In the genomic region with DNA sequence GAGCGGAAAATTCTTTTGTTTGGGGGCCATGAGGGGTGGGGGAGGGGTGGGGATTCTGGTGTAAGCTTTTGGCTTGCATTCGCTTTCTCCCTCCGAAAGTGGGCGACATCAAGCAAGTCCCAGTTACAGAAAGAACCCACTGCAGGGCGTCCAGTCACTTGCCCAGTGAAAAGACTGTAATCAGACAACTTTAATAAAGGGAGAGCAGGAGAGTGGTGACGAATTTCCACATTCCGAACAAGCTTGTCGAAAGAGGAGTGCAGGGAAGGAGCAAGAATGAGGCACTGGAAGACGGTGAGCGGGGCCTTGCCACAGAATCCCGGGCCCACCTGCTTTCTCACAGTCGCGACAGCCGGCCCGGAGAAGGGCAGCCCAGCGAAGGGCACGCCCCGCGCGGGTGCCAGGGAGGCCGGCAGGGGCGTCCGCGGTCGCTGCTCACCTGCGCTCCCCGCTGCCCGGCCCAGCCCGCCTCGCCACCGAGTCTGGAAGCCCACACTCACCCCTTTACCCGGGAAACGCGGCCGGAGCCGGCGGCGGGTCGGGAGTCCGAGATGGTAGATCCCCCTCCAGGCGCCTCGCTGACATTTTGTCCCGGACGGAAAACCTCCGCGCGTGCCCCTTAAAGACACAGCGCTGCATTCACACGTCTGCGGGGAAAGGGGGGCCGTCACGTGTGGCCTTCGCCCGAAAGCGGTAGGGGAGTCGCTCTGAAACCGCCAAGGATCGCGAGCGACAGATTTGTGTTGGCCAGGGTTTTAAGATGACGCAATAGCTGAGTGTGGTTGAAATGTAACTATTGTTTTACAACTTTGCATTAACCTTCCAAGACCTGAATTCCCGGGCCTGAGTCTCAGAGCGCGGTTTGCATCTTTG, we compare ENCODE assay signal across 8 cellular contexts. TPM values are rescaled to one million over a fixed set of nuclear protein-coding genes. Genes with fewer than 3 reads are reported as not detected.
A peak's percentile ranks its signal among the peaks of the same experiment; 100 is the strongest.
DNase-seq lines count a peak whose midpoint lies in the region; ATAC-seq and TF ChIP-seq lines count a peak whose summit lies in the region.

A gene with protein sequence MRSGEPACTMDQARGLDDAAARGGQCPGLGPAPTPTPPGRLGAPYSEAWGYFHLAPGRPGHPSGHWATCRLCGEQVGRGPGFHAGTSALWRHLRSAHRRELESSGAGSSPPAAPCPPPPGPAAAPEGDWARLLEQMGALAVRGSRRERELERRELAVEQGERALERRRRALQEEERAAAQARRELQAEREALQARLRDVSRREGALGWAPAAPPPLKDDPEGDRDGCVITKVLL (minus strand): TSS at position 675 of the 873 bp plus-strand sequence. CDS start 9,407 bp downstream, outside the sequence.

- no peaks in the 10 kb centered on the region for H3K9me2 ChIP-seq in OCI-LY7 (ENCODE audit: insufficient read depth, low read length)

- H3K27me3 ChIP-seq in CD4-positive, alpha-beta memory T cell (ENCODE audit: insufficient read depth, low read length): no peaks in the 10 kb centered on the region
- H3K27me3 ChIP-seq in HUES6 (ENCODE audit: control insufficient read depth, insufficient read depth, low read length) (no peaks in the 10 kb centered on the region), esophagus (ENCODE audit: control insufficient read depth in 1 of 2, insufficient read depth in 2 of 2, low read length in 2 of 2) (no peaks in the 10 kb centered on the region), mucosa of rectum (ENCODE audit: control insufficient read depth in 2 of 2, insufficient read depth in 2 of 2, low read length in 2 of 2) (no peaks in the 10 kb centered on the region)

- H3K4me3 ChIP-seq in CD4-positive, alpha-beta memory T cell (ENCODE audit: low read length in 2 of 2): peak within 1 kb of the TSS; percentile 25 to 54
- H3K4me3 ChIP-seq in HUES6 (ENCODE audit: low read depth, low read length): peak within 1 kb of the TSS; percentile 85
- H3K4me3 ChIP-seq in OCI-LY7 (ENCODE audit: low read depth, low read length, poor library complexity, severe bottlenecking): peak within 1 kb of the TSS; percentile 76
- peak within 1 kb of the TSS; percentile 59 to 86 for H3K4me3 ChIP-seq in esophagus (ENCODE audit: low read depth in 1 of 2, low read length in 2 of 2)
- peak within 1 kb of the TSS; percentile 91 to 94 for H3K4me3 ChIP-seq in mucosa of rectum (ENCODE audit: low read length in 2 of 2)

- peaks cover 10% of the 10 kb centered on the region; the same call in 1 of the 2 replicates for H3K79me2 ChIP-seq in OCI-LY7 (ENCODE audit: insufficient read depth, low read depth, low read length)

- peak within 1 kb of the TSS; percentile 86 for H3K4me2 ChIP-seq in OCI-LY7 (ENCODE audit: low read length)

- no peaks in the 10 kb centered on the region for H3K36me3 ChIP-seq in CD4-positive, alpha-beta memory T cell (ENCODE audit: insufficient read depth, low read length)
- H3K36me3 ChIP-seq in HUES6 (ENCODE audit: control insufficient read depth, insufficient read depth, low read length): no peaks in the 10 kb centered on the region
- peaks cover 26% of the 10 kb centered on the region for H3K36me3 ChIP-seq in OCI-LY7 (ENCODE audit: insufficient read depth, low read length)
- no peaks in the 10 kb centered on the region for H3K36me3 ChIP-seq in esophagus (ENCODE audit: control insufficient read depth in 2 of 2, insufficient read depth in 2 of 2, low read length in 1 of 2)
- no peaks in the 10 kb centered on the region for H3K36me3 ChIP-seq in mucosa of rectum (ENCODE audit: control insufficient read depth in 2 of 2, insufficient read depth in 2 of 2, low read length in 2 of 2)

- ATAC-seq in GM19455 (IDR thresholded peaks at IDR 0.05; ENCODE audit: unreplicated experiment): peak; percentile 57
- peak; percentile 84 to 85 for ATAC-seq in activated T-cell treated with anti-CD3 and anti-CD28 coated beads, Interleukin-2, amount 50 U/mL, for 4 hours
- ATAC-seq in stimulated activated memory B cell treated with anti-CD40 and anti-IgM and Interleukin-4, amounts not matched to agents 10 μg/mL and 1 μg/mL and 100 μg/mL, for 72 hours: peak; percentile 81

- H3K9ac ChIP-seq in HUES6 (ENCODE audit: low read length) (peak within 1 kb of the TSS; percentile 96), mucosa of rectum (ENCODE audit: low read depth in 1 of 2, low read length in 2 of 2) (peak within 1 kb of the TSS; percentile 58 to 89)

- POLR2A ChIA-PET in CD4-positive, alpha-beta memory T cell (lab: Charles Lee; ENCODE audit: partially characterized antibody): interaction anchor here (3.6 kb wide), 1 partner anchor 56 kb away, joined by 13 read pairs; the partner anchor contains the start of gene AGGF1
- POLR2A ChIA-PET in OCI-LY7 (lab: Charles Lee): interaction anchor here (0.6 to 1.2 kb wide), 3 partner anchors 12 to 1021 kb away, joined by 3 to 4 read pairs (median 3); no protein-coding TSS in a partner anchor

- intact Hi-C loops in CD4-positive, alpha-beta memory T cell (cut with micrococcal nuclease): loop anchor here (2.0 kb wide), 1 partner anchor 404 kb away; no protein-coding TSS in a partner anchor
- intact Hi-C loops in OCI-LY7 (cut with micrococcal nuclease; ENCODE audit: unreplicated experiment): loop anchor here (2.0 kb wide), 1 partner anchor 404 kb away; no protein-coding TSS in a partner anchor

- H3K36me3 Mint-ChIP-seq in CD4-positive, alpha-beta memory T cell: peaks cover 0 to 1% of the 10 kb centered on the region in 2 donors
- H3K36me3 Mint-ChIP-seq in activated T-cell treated with anti-CD3 and anti-CD28 coated beads, Interleukin-2, amount 50 U/mL, for 4 hours (ENCODE audit: insufficient read depth): no peaks in the 10 kb centered on the region
- peaks cover 28% of the 10 kb centered on the region for H3K36me3 Mint-ChIP-seq in stimulated activated memory B cell treated with anti-CD40 and anti-IgM and Interleukin-4, amounts not matched to agents 10 μg/mL and 1 μg/mL and 100 μg/mL, for 72 hours

- H3K4me1 Mint-ChIP-seq in CD4-positive, alpha-beta memory T cell: peaks cover 10 to 14% (median 14%) of the 10 kb centered on the region in 4 donors
- H3K4me1 Mint-ChIP-seq in activated T-cell treated with anti-CD3 and anti-CD28 coated beads, Interleukin-2, amount 50 U/mL, for 4 hours (ENCODE audit: low read depth): peaks cover 15% of the 10 kb centered on the region
- H3K4me1 Mint-ChIP-seq in stimulated activated memory B cell treated with anti-CD40 and anti-IgM and Interleukin-4, amounts not matched to agents 10 μg/mL and 1 μg/mL and 100 μg/mL, for 72 hours: peaks cover 22% of the 10 kb centered on the region

- H3K4me1 ChIP-seq in CD4-positive, alpha-beta memory T cell (ENCODE audit: insufficient read depth, low read length): peaks cover 12% of the 10 kb centered on the region
- H3K4me1 ChIP-seq in HUES6 (ENCODE audit: control insufficient read depth, insufficient read depth, low read length) (peaks cover 16% of the 10 kb centered on the region), OCI-LY7 (ENCODE audit: insufficient read depth, low read length, poor library complexity, severe bottlenecking) (peaks cover 31% of the 10 kb centered on the region), esophagus (ENCODE audit: control insufficient read depth in 2 of 2, insufficient read depth in 2 of 2, low read length in 1 of 2) (peaks cover 3% of the 10 kb centered on the region in 2 donors), mucosa of rectum (ENCODE audit: control insufficient read depth in 2 of 2, insufficient read depth in 2 of 2, low read length in 2 of 2) (peaks cover 11 to 13% of the 10 kb centered on the region in 2 donors)

- peak within 1 kb of the TSS; percentile 90 for H2AFZ ChIP-seq in OCI-LY7 (ENCODE audit: low read length)

- DNase-seq in CD4-positive, alpha-beta memory T cell: peak; percentile 48 to 74 (median 56)
- DNase-seq in OCI-LY7 (ENCODE audit: low spot score): peak; percentile 90
- DNase-seq in activated T-cell treated with anti-CD3 and anti-CD28 coated beads, Interleukin-2, amount 50 U/mL, for 4 hours: peak; percentile 41

- peak within 1 kb of the TSS in 6 of 7 donors; percentile 3 to 93 (median 87) for H3K27ac Mint-ChIP-seq in CD4-positive, alpha-beta memory T cell
- peak within 1 kb of the TSS; percentile 69 for H3K27ac Mint-ChIP-seq in stimulated activated memory B cell treated with anti-CD40 and anti-IgM and Interleukin-4, amounts not matched to agents 10 μg/mL and 1 μg/mL and 100 μg/mL, for 72 hours

- peaks cover 2 to 4% of the 10 kb centered on the region in 2 donors for H3K27me3 Mint-ChIP-seq in CD4-positive, alpha-beta memory T cell
- peaks cover 4% of the 10 kb centered on the region for H3K27me3 Mint-ChIP-seq in activated T-cell treated with anti-CD3 and anti-CD28 coated beads, Interleukin-2, amount 50 U/mL, for 4 hours (ENCODE audit: low read depth)
- H3K27me3 Mint-ChIP-seq in stimulated activated memory B cell treated with anti-CD40 and anti-IgM and Interleukin-4, amounts not matched to agents 10 μg/mL and 1 μg/mL and 100 μg/mL, for 72 hours: no peaks in the 10 kb centered on the region

- H3K27ac ChIP-seq in CD4-positive, alpha-beta memory T cell (ENCODE audit: low read depth, low read length): no peak within 1 kb of the TSS
- peak within 1 kb of the TSS; percentile 73 for H3K27ac ChIP-seq in HUES6 (ENCODE audit: low read depth, low read length)
- peak within 1 kb of the TSS; percentile 78 for H3K27ac ChIP-seq in OCI-LY7 (ENCODE audit: low read depth, low read length, poor library complexity, severe bottlenecking)
- H3K27ac ChIP-seq in esophagus (ENCODE audit: low read depth in 2 of 2, low read length in 1 of 2): peak within 1 kb of the TSS; percentile 82 to 88
- peak within 1 kb of the TSS; percentile 83 to 85 for H3K27ac ChIP-seq in mucosa of rectum (ENCODE audit: low read depth in 2 of 2, low read length in 2 of 2)

- no peaks in the 10 kb centered on the region for H3K9me3 ChIP-seq in CD4-positive, alpha-beta memory T cell (ENCODE audit: control insufficient read depth in 1 of 2, low read length in 2 of 2)
- H3K9me3 ChIP-seq in HUES6 (ENCODE audit: control insufficient read depth, insufficient read depth, low read depth, low read length) (no peaks in the 10 kb centered on the region), OCI-LY7 (ENCODE audit: low read length) (no peaks in the 10 kb centered on the region), esophagus (ENCODE audit: control insufficient read depth in 2 of 2, insufficient read depth in 1 of 2, low read depth in 1 of 2, low read length in 1 of 2) (no peaks in the 10 kb centered on the region), mucosa of rectum (ENCODE audit: control insufficient read depth in 2 of 2, low read length in 2 of 2) (no peaks in the 10 kb centered on the region)

- TSS peak; percentile 60 for BruUV-seq in OCI-LY7 (replicated peaks; lab: Mats Ljungman, UMichigan)

- 0 to 1% methylated on average over 64 of the region's 64 CpGs for WGBS in esophagus, 2 donors

- CTCF ChIA-PET in CD4-positive, alpha-beta memory T cell (lab: Charles Lee; ENCODE audit: partially characterized antibody): interaction anchor here (1.3 to 2.4 kb wide), 3 partner anchors 9 to 406 kb away, joined by 3 to 16 read pairs (median 6); partner anchors contain the start of genes AGGF1 and WDR41
- CTCF ChIA-PET in OCI-LY7 (lab: Charles Lee; ENCODE audit: unreplicated experiment): no interaction called here

- H3K4me3 Mint-ChIP-seq in CD4-positive, alpha-beta memory T cell: peak within 1 kb of the TSS; percentile 88 to 96 (median 93)
- H3K4me3 Mint-ChIP-seq in activated T-cell treated with anti-CD3 and anti-CD28 coated beads, Interleukin-2, amount 50 U/mL, for 4 hours: peak within 1 kb of the TSS; percentile 87
- H3K4me3 Mint-ChIP-seq in stimulated activated memory B cell treated with anti-CD40 and anti-IgM and Interleukin-4, amounts not matched to agents 10 μg/mL and 1 μg/mL and 100 μg/mL, for 72 hours: peak within 1 kb of the TSS; percentile 85

- peak; percentile 69 for TF ChIP-seq CTCF in OCI-LY7 (conservative IDR thresholded peaks at IDR 0.05; ENCODE audit: low read length)

- H3K9me3 Mint-ChIP-seq in CD4-positive, alpha-beta memory T cell: peaks cover 0 to 2% (median 0%) of the 10 kb centered on the region in 8 donors
- H3K9me3 Mint-ChIP-seq in activated T-cell treated with anti-CD3 and anti-CD28 coated beads, Interleukin-2, amount 50 U/mL, for 4 hours: no peaks in the 10 kb centered on the region
- H3K9me3 Mint-ChIP-seq in stimulated activated memory B cell treated with anti-CD40 and anti-IgM and Interleukin-4, amounts not matched to agents 10 μg/mL and 1 μg/mL and 100 μg/mL, for 72 hours: peaks cover 7% of the 10 kb centered on the region

- H4K20me1 ChIP-seq in OCI-LY7 (ENCODE audit: insufficient read depth, low read length): no peaks in the 10 kb centered on the region

RNA-seq across cellular contexts. Expression of the gene that starts here (rescaled TPM):
- total RNA-seq in CD4-positive, alpha-beta memory T cell: 1 to 10 TPM in 1 of 2 experiments, under 1 TPM in 1; 0.67 to 1.4 TPM
- 1 to 10 TPM in 1 of 2 donors, under 1 TPM in 1; 0.15 to 1.1 TPM for polyA plus RNA-seq in CD4-positive, alpha-beta memory T cell
- 1.2 and 3.6 TPM in 2 replicates for total RNA-seq in OCI-LY7 (2014; rRNA removed; shearing (Covaris generic))
- total RNA-seq in OCI-LY7 (2022): 12.6 and 13.2 TPM in 2 replicates
- total RNA-seq in activated T-cell treated with anti-CD3 and anti-CD28 coated beads, Interleukin-2, amount 50 U/mL, for 4 hours: 1 to 10 TPM; 1.7 to 3.3 (median 1.9) TPM
- polyA plus RNA-seq in esophagus: 1 to 10 TPM in 1 of 2 donors, under 1 TPM in 1; 0.67 to 1.0 TPM

Comparison
In these comparisons a context has a peak if more than half of its experiments do, and no peak if none do; other contexts are left out.
1. H3K4me3 ChIP-seq: peak in every context shown above with its lines; median percentile 92 in mucosa of rectum; 85 in HUES6; 76 in OCI-LY7; 72 in esophagus; 40 in CD4-positive, alpha-beta memory T cell.